Comparison of ENCODE assay signal across 9 cellular contexts in genomic region chr11:78424334-78425270, GRCh38. TPM values are rescaled to one million over a fixed set of nuclear protein-coding genes. Genes with fewer than 3 reads are reported as not detected.
DNase-seq lines count a peak whose midpoint lies in the region; ATAC-seq and TF ChIP-seq lines count a peak whose summit lies in the region.
"Had no signal": no experiment of that assay in that cellular context is flagged by ENCODE, and none has a peak within 500 bp of the region (broad histone marks: within the 10 kb centered on the region; RNA-seq: fewer than 3 reads in every experiment).

No MANE protein-coding gene starts in this region.

- peak; percentile 49 for ATAC-seq in stimulated activated memory B cell treated with anti-CD40 and anti-IgM and Interleukin-4, amounts not matched to agents 10 μg/mL and 1 μg/mL and 100 μg/mL, for 72 hours

- no peaks in the 10 kb centered on the region for H3K9me3 Mint-ChIP-seq in activated CD4-positive, alpha-beta T cell treated with anti-CD3 and anti-CD28 coated beads, Interleukin-2, amount 10 ng/mL, durations not matched to agents 24 days and 14 days
- H3K9me3 Mint-ChIP-seq in stimulated activated memory B cell treated with anti-CD40 and anti-IgM and Interleukin-4, amounts not matched to agents 10 μg/mL and 1 μg/mL and 100 μg/mL, for 72 hours, result no peaks in the 10 kb centered on the region

- peaks cover 57% of the 10 kb centered on the region for H3K4me1 Mint-ChIP-seq in activated CD4-positive, alpha-beta T cell treated with anti-CD3 and anti-CD28 coated beads, Interleukin-2, amount 10 ng/mL, durations not matched to agents 24 days and 14 days
- H3K4me1 Mint-ChIP-seq in stimulated activated memory B cell treated with anti-CD40 and anti-IgM and Interleukin-4, amounts not matched to agents 10 μg/mL and 1 μg/mL and 100 μg/mL, for 72 hours, result peaks cover 85% of the 10 kb centered on the region

- peak overlapping the region; percentile 31 for H3K27ac Mint-ChIP-seq in activated CD4-positive, alpha-beta T cell treated with anti-CD3 and anti-CD28 coated beads, Interleukin-2, amount 10 ng/mL, durations not matched to agents 24 days and 14 days
- H3K27ac Mint-ChIP-seq in stimulated activated memory B cell treated with anti-CD40 and anti-IgM and Interleukin-4, amounts not matched to agents 10 μg/mL and 1 μg/mL and 100 μg/mL, for 72 hours, result peak overlapping the region; percentile 84

- H3K27me3 Mint-ChIP-seq in activated CD4-positive, alpha-beta T cell treated with anti-CD3 and anti-CD28 coated beads, Interleukin-2, amount 10 ng/mL, durations not matched to agents 24 days and 14 days, result no peaks in the 10 kb centered on the region
- no peaks in the 10 kb centered on the region for H3K27me3 Mint-ChIP-seq in stimulated activated memory B cell treated with anti-CD40 and anti-IgM and Interleukin-4, amounts not matched to agents 10 μg/mL and 1 μg/mL and 100 μg/mL, for 72 hours

- no peak overlapping the region for H3K4me3 ChIP-seq in choroid plexus epithelial cell (ENCODE audit: low read depth, low read length)
- H3K4me3 ChIP-seq: cardiac muscle cell had no signal

- no peak for TF ChIP-seq CTCF in choroid plexus epithelial cell (conservative IDR thresholded peaks at IDR 0.05; ENCODE audit: low read depth, low read length)

- DNase-seq in activated CD4-positive, alpha-beta T cell treated with anti-CD3 and anti-CD28 coated beads, Interleukin-2, amount 10 ng/mL, durations not matched to agents 24 days and 14 days, result peak; percentile 69
- no peak for DNase-seq in activated CD4-positive, alpha-beta T cell treated with anti-CD3 and anti-CD28 coated beads, Interleukin-2, amount 50 U/mL, for 48 hours
- DNase-seq in KBM-7, result peak; percentile 56
- DNase-seq in choroid plexus epithelial cell (ENCODE audit: low read depth), result peak; percentile 65
- DNase-seq in NCI-H2107 treated with DMSO at 0.1 percent for 48 hours (lab: John Stamatoyannopoulos, UW; ENCODE audit: unreplicated experiment), result no peak
- no peak for DNase-seq in DMS53 treated with DMSO at 0.1 percent for 48 hours (lab: John Stamatoyannopoulos, UW; ENCODE audit: unreplicated experiment)
- no peak for DNase-seq in stimulated activated CD4-positive, alpha-beta T cell treated with anti-CD3 and anti-CD28 coated beads, Interleukin-4, amount 100 ng/mL, for 24 hours

- peaks cover 22% of the 10 kb centered on the region for H3K36me3 Mint-ChIP-seq in activated CD4-positive, alpha-beta T cell treated with anti-CD3 and anti-CD28 coated beads, Interleukin-2, amount 10 ng/mL, durations not matched to agents 24 days and 14 days (ENCODE audit: low read depth)
- H3K36me3 Mint-ChIP-seq in stimulated activated memory B cell treated with anti-CD40 and anti-IgM and Interleukin-4, amounts not matched to agents 10 μg/mL and 1 μg/mL and 100 μg/mL, for 72 hours, result no peaks in the 10 kb centered on the region

- intact Hi-C loops in activated CD4-positive, alpha-beta T cell treated with anti-CD3 and anti-CD28 coated beads, Interleukin-2, amount 10 ng/mL, durations not matched to agents 24 days and 14 days (cut with micrococcal nuclease), result loop anchor here (2.0 to 5.0 kb wide), 2 partner anchors 40 to 82 kb away; no protein-coding TSS in a partner anchor

- H3K4me3 Mint-ChIP-seq in activated CD4-positive, alpha-beta T cell treated with anti-CD3 and anti-CD28 coated beads, Interleukin-2, amount 10 ng/mL, durations not matched to agents 24 days and 14 days, result peak overlapping the region; percentile 50
- peak overlapping the region; percentile 59 for H3K4me3 Mint-ChIP-seq in stimulated activated memory B cell treated with anti-CD40 and anti-IgM and Interleukin-4, amounts not matched to agents 10 μg/mL and 1 μg/mL and 100 μg/mL, for 72 hours

- in situ Hi-C loops in KBM-7 (cut with MboI; ENCODE audit: low pct_unique_long_range_greater_than_20kb, low sequenced_read_pairs), result no loop called here

RNA-seq across cellular contexts. Expression of gene GAB2, which starts 7.0 kb away (rescaled TPM):
- total RNA-seq in activated CD4-positive, alpha-beta T cell treated with anti-CD3 and anti-CD28 coated beads, Interleukin-2, amount 10 ng/mL, durations not matched to agents 24 days and 14 days, result 16.1 and 17.0 TPM in 2 replicates

Comparison
In these comparisons a context has a peak if more than half of its experiments do, and no peak if none do; other contexts are left out.
1. DNase-seq: peak in activated CD4-positive, alpha-beta T cell treated with anti-CD3 and anti-CD28 coated beads, Interleukin-2, amount 10 ng/mL, durations not matched to agents 24 days and 14 days (single experiment), KBM-7 (single experiment) and choroid plexus epithelial cell (single experiment); none in activated CD4-positive, alpha-beta T cell treated with anti-CD3 and anti-CD28 coated beads, Interleukin-2, amount 50 U/mL, for 48 hours (0 of 2), NCI-H2107 treated with DMSO at 0.1 percent for 48 hours (single experiment), DMS53 treated with DMSO at 0.1 percent for 48 hours (single experiment) and stimulated activated CD4-positive, alpha-beta T cell treated with anti-CD3 and anti-CD28 coated beads, Interleukin-4, amount 100 ng/mL, for 24 hours (single experiment).